ENCODE assay signal across 9 cellular contexts in the genomic region with DNA sequence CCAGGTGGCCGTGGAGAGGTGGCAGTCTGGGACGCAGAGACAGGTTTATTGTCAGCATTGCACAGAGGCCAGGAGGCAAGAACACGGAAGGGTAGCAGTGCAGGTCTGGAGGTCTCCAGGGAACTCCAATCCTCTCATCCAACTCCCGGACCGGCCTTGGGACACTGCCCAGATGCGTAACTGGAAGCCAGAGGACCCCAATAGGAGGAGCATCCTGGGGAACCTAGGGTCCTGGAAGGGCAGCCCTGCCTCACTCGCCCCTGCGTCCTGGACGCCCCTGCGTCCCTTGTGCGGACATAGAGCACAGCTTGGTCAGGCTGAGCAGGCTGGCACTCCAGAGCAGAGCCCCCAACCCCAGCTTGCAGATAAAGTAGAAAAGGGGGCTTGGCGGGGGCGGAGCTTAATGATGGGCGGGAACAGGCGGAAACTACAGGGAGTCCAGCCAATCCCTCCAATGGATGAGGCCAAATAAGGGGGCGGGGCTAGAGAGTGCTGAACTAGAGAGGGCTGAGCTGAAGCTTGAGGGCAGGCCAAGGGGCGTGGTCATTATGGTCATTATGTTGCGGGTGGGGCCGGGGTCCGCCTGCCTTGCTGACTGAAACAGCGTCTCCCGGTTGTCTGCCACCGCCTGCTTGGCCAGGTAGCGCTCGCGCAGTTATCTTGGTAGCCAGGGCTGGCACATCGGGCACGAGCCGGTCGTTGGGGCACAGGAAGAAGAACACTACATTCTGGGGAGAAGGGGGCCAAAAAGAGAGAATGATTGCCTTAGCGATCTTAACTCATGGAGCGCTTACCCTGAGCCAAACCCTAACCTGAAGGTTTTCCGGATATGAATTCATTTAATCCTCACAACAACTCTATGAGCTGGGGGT. TPM values are rescaled to one million over a fixed set of nuclear protein-coding genes. Genes with fewer than 3 reads are reported as not detected.
DNase-seq lines count a peak whose midpoint lies in the region; ATAC-seq and TF ChIP-seq lines count a peak whose summit lies in the region.
"Had no signal": no experiment of that assay in that cellular context is flagged by ENCODE, and none has a peak within 500 bp of the region (broad histone marks: within the 10 kb centered on the region; RNA-seq: fewer than 3 reads in every experiment).

No MANE protein-coding gene starts in this region.

- peak; percentile 26 for DNase-seq in NCI-H2107 (lab: John Stamatoyannopoulos, UW)
- DNase-seq in NCI-H2107 treated with DMSO at 0.1 percent for 48 hours (lab: John Stamatoyannopoulos, UW; ENCODE audit: unreplicated experiment): no peak
- peak; percentile 86 for DNase-seq in NCI-H2029 treated with DMSO at 0.1 percent for 48 hours (lab: John Stamatoyannopoulos, UW)
- DNase-seq in activated CD4-positive, alpha-beta T cell treated with anti-CD3 and anti-CD28 coated beads, Interleukin-2, amount 50 U/mL, for 1 hour: peak; percentile 46
- DNase-seq in ecto neural progenitor cell (ENCODE audit: low spot score): peak; percentile 95
- peak; percentile 88 to 90 for DNase-seq in left lung
- DNase-seq in stimulated activated CD4-positive, alpha-beta T cell treated with anti-CD3 and anti-CD28 coated beads, Interleukin-1b, Interleukin-23, amount 100 ng/mL, for 48 hours: peak; percentile 72

- peaks cover 6 to 20% of the 10 kb centered on the region in 2 donors for H3K4me1 ChIP-seq in left lung

- intact Hi-C loops in left lung (cut with DNase I): no loop called here

- H3K36me3 ChIP-seq in left lung: no peaks in the 10 kb centered on the region

- no peaks in the 10 kb centered on the region for H3K27me3 ChIP-seq in left lung

- no peak for TF ChIP-seq CTCF in left lung (IDR thresholded peaks at IDR 0.05)

- H3K9me3 ChIP-seq in left lung: no peaks in the 10 kb centered on the region

- peak overlapping the region; percentile 41 to 56 for H3K4me3 ChIP-seq in left lung

- ATAC-seq in left lung: peak; percentile 67
- ATAC-seq in GM21786 (IDR thresholded peaks at IDR 0.05; ENCODE audit: unreplicated experiment): no peak

- H3K27ac ChIP-seq in left lung: peak overlapping the region in 1 of 2 donors; percentile 65
- H3K27ac ChIP-seq: C4-2B had no signal

RNA-seq across cellular contexts. Expression of a gene that starts 3.7 kb away (rescaled TPM):
- total RNA-seq in left lung: 10 to 100 TPM; 10.4 to 13.1 TPM

RNA-seq across cellular contexts. Expression of a gene that starts 20.9 kb away (rescaled TPM):
- 1 to 10 TPM; 5.6 to 8.9 TPM for total RNA-seq in left lung
